In the genomic region with DNA sequence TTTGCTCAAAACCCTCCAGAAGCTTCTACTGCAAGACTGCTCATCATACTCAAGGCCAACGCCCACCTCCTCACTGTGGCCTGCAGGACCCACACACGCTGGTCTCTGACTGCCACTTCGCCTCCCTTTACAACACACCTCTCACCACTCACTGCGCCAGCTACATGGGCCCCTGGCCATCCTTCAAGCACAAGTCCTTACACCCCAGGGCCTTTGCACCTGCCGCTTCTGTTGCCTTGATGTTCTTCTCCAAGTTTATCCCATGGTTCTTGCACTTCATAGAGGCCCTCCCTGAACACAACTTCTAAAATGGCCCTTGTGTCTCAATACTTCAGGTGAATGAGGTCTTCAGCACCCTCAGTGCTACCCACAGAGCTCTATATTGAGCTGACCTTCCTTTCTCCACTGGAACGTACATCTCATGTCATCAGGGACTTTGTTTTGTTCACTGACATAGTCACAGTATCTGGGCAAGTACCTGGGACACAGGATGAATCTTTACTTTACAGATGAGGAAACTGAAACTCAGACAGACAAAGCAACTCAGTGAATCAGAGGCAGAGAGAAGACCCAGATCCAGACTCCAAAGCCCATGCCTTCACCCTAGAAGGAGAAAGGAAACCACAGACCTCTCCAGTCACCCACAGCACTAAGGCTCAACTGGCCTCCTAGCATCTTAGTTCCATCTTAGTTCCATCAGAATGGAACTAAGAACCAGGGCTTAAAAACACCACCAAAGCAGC, we compare ENCODE assay signal across 21 cellular contexts. TPM values are rescaled to one million over a fixed set of nuclear protein-coding genes. Genes with fewer than 3 reads are reported as not detected.
DNase-seq lines count a peak whose midpoint lies in the region; ATAC-seq and TF ChIP-seq lines count a peak whose summit lies in the region.
"Had no signal": no experiment of that assay in that cellular context is flagged by ENCODE, and none has a peak within 500 bp of the region (broad histone marks: within the 10 kb centered on the region; RNA-seq: fewer than 3 reads in every experiment).

No MANE protein-coding gene starts in this region.

- peaks cover 0 to 8% of the 10 kb centered on the region in 2 experiments; a peak in 1 of 3 replicates for H3K36me3 ChIP-seq in HEK293 (ENCODE audit: control insufficient read depth in 2 of 2, insufficient read depth in 1 of 2, low read length in 2 of 2)
- H3K36me3 ChIP-seq: brain microvascular endothelial cell, colonic mucosa, uterus had no signal

- ATAC-seq in activated T-helper 17 cell treated with anti-CD3 and anti-CD28 coated beads, Interleukin-2, amount 50 U/mL, for 72 hours (replicated peaks) = peak; percentile 97
- ATAC-seq in HG03025 (IDR thresholded peaks at IDR 0.05; ENCODE audit: low FRiP score, unreplicated experiment) = no peak
- no peak for ATAC-seq in GM18858 (IDR thresholded peaks at IDR 0.05; ENCODE audit: unreplicated experiment)
- ATAC-seq: sciatic nerve had no signal

- peaks cover 8% of the 10 kb centered on the region for H3K4me1 Mint-ChIP-seq in activated T-cell treated with anti-CD3 and anti-CD28 coated beads, Interleukin-2, amount 50 U/mL, for 24 hours (ENCODE audit: low read depth)
- peaks cover 6% of the 10 kb centered on the region for H3K4me1 Mint-ChIP-seq in activated T-helper 17 cell treated with anti-CD3 and anti-CD28 coated beads, Interleukin-2, amount 50 U/mL, for 72 hours

- peaks cover 8% of the 10 kb centered on the region for H3K36me3 Mint-ChIP-seq in activated T-cell treated with anti-CD3 and anti-CD28 coated beads, Interleukin-2, amount 50 U/mL, for 24 hours (ENCODE audit: low read depth)
- no peaks in the 10 kb centered on the region for H3K36me3 Mint-ChIP-seq in activated T-helper 17 cell treated with anti-CD3 and anti-CD28 coated beads, Interleukin-2, amount 50 U/mL, for 72 hours (ENCODE audit: low read depth)

- no peak for TF ChIP-seq CTCF in HEK293 (tag by site-specific recombination; IDR thresholded peaks at IDR 0.05)

- DNase-seq in activated T-cell treated with anti-CD3 and anti-CD28 coated beads, Interleukin-2, amount 50 U/mL, for 24 hours = no peak
- DNase-seq in activated T-cell treated with anti-CD3 and anti-CD28 coated beads, Interleukin-2, amount 50 U/mL, for 48 hours = no peak
- no peak for DNase-seq in DMS153 treated with DMSO at 0.1 percent for 48 hours (lab: John Stamatoyannopoulos, UW; ENCODE audit: unreplicated experiment)
- DNase-seq: ACHN; brain microvascular endothelial cell; colonic mucosa; Karpas-422; kidney; NCI-H1930; NCI-H2227 treated with DMSO at 0.1 percent for 48 hours; stimulated activated CD4-positive, alpha-beta T cell treated with anti-CD3 and anti-CD28 coated beads, Interleukin-15, amount 100 ng/mL, for 24 hours; T1000; uterus had no signal

- no peaks in the 10 kb centered on the region for H3K27me3 ChIP-seq in layer of hippocampus (ENCODE audit: control insufficient read depth, insufficient read depth, low read length)
- H3K27me3 ChIP-seq: brain microvascular endothelial cell, colonic mucosa, uterus had no signal

- no peaks in the 10 kb centered on the region for H3K27me3 Mint-ChIP-seq in activated T-cell treated with anti-CD3 and anti-CD28 coated beads, Interleukin-2, amount 50 U/mL, for 24 hours
- H3K27me3 Mint-ChIP-seq in activated T-helper 17 cell treated with anti-CD3 and anti-CD28 coated beads, Interleukin-2, amount 50 U/mL, for 72 hours = no peaks in the 10 kb centered on the region

- CTCF ChIA-PET in HEK293 (lab: Yijun Ruan, JAX) = interaction anchor here (1.0 to 11.5 kb wide), 4 partner anchors 10 to 137 kb away, joined by 3 to 135 read pairs (median 4); no protein-coding TSS in a partner anchor

- POLR2A ChIA-PET in HEK293 (lab: Yijun Ruan, JAX) = no interaction called here

- H3K27ac ChIP-seq in HEK293 (ENCODE audit: extremely low read depth, low read depth, low read length) (no peak overlapping the region), layer of hippocampus (ENCODE audit: low read depth, low read length) (peak overlapping the region; percentile 73)
- H3K27ac ChIP-seq: brain microvascular endothelial cell, C4-2B, colonic mucosa, uterus had no signal

- peak overlapping the region; percentile 3 for H3K27ac Mint-ChIP-seq in activated T-cell treated with anti-CD3 and anti-CD28 coated beads, Interleukin-2, amount 50 U/mL, for 24 hours
- peak overlapping the region; percentile 66 for H3K27ac Mint-ChIP-seq in activated T-helper 17 cell treated with anti-CD3 and anti-CD28 coated beads, Interleukin-2, amount 50 U/mL, for 72 hours

- no peaks in the 10 kb centered on the region for H3K9me3 ChIP-seq in HEK293 (ENCODE audit: control insufficient read depth, insufficient read depth, low read depth, low read length)
- H3K9me3 ChIP-seq: colonic mucosa, uterus had no signal

- no peak overlapping the region for H3K4me3 ChIP-seq in HEK293 (ENCODE audit: low read depth, low read length)
- H3K4me3 ChIP-seq: colonic mucosa, lung, uterus had no signal

- peaks cover 4% of the 10 kb centered on the region for H3K9me3 Mint-ChIP-seq in activated T-cell treated with anti-CD3 and anti-CD28 coated beads, Interleukin-2, amount 50 U/mL, for 24 hours
- H3K9me3 Mint-ChIP-seq in activated T-helper 17 cell treated with anti-CD3 and anti-CD28 coated beads, Interleukin-2, amount 50 U/mL, for 72 hours = no peaks in the 10 kb centered on the region

- no peaks in the 10 kb centered on the region for H3K4me1 ChIP-seq in HEK293 (ENCODE audit: control insufficient read depth, insufficient read depth, low read length)
- H3K4me1 ChIP-seq: colonic mucosa, uterus had no signal

- H3K4me3 Mint-ChIP-seq in activated T-cell treated with anti-CD3 and anti-CD28 coated beads, Interleukin-2, amount 50 U/mL, for 24 hours = no peak overlapping the region
- H3K4me3 Mint-ChIP-seq in activated T-helper 17 cell treated with anti-CD3 and anti-CD28 coated beads, Interleukin-2, amount 50 U/mL, for 72 hours = no peak overlapping the region

TF ChIP-seq in HEK293, 187 proteins besides CTCF, POLR2A, EP300 and RAD21:
- TF ChIP-seq RBAK (tag by site-specific recombination; IDR thresholded peaks at IDR 0.05) = no peak
- no peak for TF ChIP-seq ZNF561 (tag by site-specific recombination; IDR thresholded peaks at IDR 0.05; ENCODE audit: borderline replicate concordance)
- no peak for TF ChIP-seq ZNF76 (tag by site-specific recombination; IDR thresholded peaks at IDR 0.05; ENCODE audit: borderline replicate concordance, low read depth)
- no peak for TF ChIP-seq ZBTB48 (tag by site-specific recombination; IDR thresholded peaks at IDR 0.05)
- TF ChIP-seq KLF8 (tag by site-specific recombination; IDR thresholded peaks at IDR 0.05) = no peak
- no peak for TF ChIP-seq ZNF239 (tag by site-specific recombination; IDR thresholded peaks at IDR 0.05)
- TF ChIP-seq ZNF623 (tag by site-specific recombination; IDR thresholded peaks at IDR 0.05) = peak; percentile 96
- no peak for TF ChIP-seq SP2 (tag by site-specific recombination; IDR thresholded peaks at IDR 0.05)
- no peak for TF ChIP-seq ZBTB17 (tag by site-specific recombination; IDR thresholded peaks at IDR 0.05)
- TF ChIP-seq ZFHX2 (tag by site-specific recombination; conservative IDR thresholded peaks at IDR 0.05) = 0 out of 2 replicates have a peak, but pooled peaks have one; percentile 19
- no peak for TF ChIP-seq ZNF529 (tag by site-specific recombination; IDR thresholded peaks at IDR 0.05; ENCODE audit: insufficient replicate concordance)
- TF ChIP-seq, protein P1, sequence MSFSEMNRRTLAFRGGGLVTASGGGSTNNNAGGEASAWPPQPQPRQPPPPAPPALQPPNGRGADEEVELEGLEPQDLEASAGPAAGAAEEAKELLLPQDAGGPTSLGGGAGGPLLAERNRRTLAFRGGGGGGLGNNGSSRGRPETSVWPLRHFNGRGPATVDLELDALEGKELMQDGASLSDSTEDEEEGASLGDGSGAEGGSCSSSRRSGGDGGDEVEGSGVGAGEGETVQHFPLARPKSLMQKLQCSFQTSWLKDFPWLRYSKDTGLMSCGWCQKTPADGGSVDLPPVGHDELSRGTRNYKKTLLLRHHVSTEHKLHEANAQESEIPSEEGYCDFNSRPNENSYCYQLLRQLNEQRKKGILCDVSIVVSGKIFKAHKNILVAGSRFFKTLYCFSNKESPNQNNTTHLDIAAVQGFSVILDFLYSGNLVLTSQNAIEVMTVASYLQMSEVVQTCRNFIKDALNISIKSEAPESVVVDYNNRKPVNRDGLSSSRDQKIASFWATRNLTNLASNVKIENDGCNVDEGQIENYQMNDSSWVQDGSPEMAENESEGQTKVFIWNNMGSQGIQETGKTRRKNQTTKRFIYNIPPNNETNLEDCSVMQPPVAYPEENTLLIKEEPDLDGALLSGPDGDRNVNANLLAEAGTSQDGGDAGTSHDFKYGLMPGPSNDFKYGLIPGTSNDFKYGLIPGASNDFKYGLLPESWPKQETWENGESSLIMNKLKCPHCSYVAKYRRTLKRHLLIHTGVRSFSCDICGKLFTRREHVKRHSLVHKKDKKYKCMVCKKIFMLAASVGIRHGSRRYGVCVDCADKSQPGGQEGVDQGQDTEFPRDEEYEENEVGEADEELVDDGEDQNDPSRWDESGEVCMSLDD (tag by site-specific recombination; IDR thresholded peaks at IDR 0.05) = no peak
- TF ChIP-seq, protein P2, sequence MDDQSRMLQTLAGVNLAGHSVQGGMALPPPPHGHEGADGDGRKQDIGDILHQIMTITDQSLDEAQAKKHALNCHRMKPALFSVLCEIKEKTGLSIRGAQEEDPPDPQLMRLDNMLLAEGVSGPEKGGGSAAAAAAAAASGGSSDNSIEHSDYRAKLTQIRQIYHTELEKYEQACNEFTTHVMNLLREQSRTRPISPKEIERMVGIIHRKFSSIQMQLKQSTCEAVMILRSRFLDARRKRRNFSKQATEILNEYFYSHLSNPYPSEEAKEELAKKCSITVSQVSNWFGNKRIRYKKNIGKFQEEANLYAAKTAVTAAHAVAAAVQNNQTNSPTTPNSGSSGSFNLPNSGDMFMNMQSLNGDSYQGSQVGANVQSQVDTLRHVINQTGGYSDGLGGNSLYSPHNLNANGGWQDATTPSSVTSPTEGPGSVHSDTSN (CRISPR knock-in tag; IDR thresholded peaks at IDR 0.05) = no peak
- no peak for TF ChIP-seq ZXDB (tag by site-specific recombination; IDR thresholded peaks at IDR 0.05)
- TF ChIP-seq MZF1 (tag by site-specific recombination; IDR thresholded peaks at IDR 0.05; ENCODE audit: borderline replicate concordance) = no peak
- no peak for TF ChIP-seq ZNF350 (tag by site-specific recombination; IDR thresholded peaks at IDR 0.05)

RNA-seq across cellular contexts. Expression of a gene that starts 34.7 kb away (rescaled TPM):
- 10 to 100 TPM; 41.7 to 55.5 TPM for total RNA-seq in activated T-helper 17 cell treated with anti-CD3 and anti-CD28 coated beads, Interleukin-2, amount 50 U/mL, for 72 hours

RNA-seq across cellular contexts. Expression of a gene that starts 51.6 kb away (rescaled TPM):
- total RNA-seq in activated T-helper 17 cell treated with anti-CD3 and anti-CD28 coated beads, Interleukin-2, amount 50 U/mL, for 72 hours = 1 to 10 TPM; 5.6 to 9.7 TPM
